ENCODE assay signal across 24 cellular contexts in the genomic region with DNA sequence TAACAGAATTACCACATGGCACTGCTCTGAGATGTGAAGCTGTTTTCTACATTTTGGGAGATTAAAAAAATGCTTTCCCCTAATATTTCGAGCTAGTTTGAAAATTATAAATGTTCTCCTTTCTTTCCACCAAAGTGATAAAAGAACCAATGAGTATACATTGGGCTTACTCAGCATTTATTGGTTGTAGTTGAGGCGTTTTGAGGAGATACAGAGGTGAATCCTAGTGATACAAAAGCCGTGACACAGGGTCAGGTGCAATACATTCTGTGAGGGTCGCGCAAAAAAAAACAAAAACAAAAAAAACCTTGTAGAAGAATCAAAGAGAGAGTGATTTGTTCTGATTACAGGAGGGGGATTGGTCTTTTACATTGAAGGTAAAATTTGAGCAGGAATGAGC. TPM values are rescaled to one million over a fixed set of nuclear protein-coding genes. Genes with fewer than 3 reads are reported as not detected.
"Had no signal": no experiment of that assay in that cellular context is flagged by ENCODE, and none has a peak within 500 bp of the region (broad histone marks: within the 10 kb centered on the region; RNA-seq: fewer than 3 reads in every experiment).

No MANE protein-coding gene starts in this region.

- H3K4me1 ChIP-seq: colonic mucosa, esophagus squamous epithelium, gastroesophageal sphincter, heart right ventricle had no signal

- DNase-seq: activated B cell treated with CpG ODN at 0.5 μM for 24 hours; activated CD4-positive, alpha-beta T cell treated with anti-CD3 and anti-CD28 coated beads for 48 hours; activated CD4-positive, alpha-beta T cell treated with anti-CD3 and anti-CD28 coated beads, Interleukin-2, amount 50 U/mL, for 1 hour; activated CD4-positive, alpha-beta T cell treated with anti-CD3 and anti-CD28 coated beads, Interleukin-2, amount 50 U/mL, for 48 hours; activated CD8-positive, alpha-beta memory T cell treated with anti-CD3 and anti-CD28 coated beads for 24 hours; activated CD8-positive, alpha-beta T cell treated with anti-CD3 and anti-CD28 coated beads for 36 hours; activated effector memory CD4-positive, alpha-beta T cell treated with Interleukin-2 at 50 U/mL for 16 hours; activated gamma-delta T cell treated with Interleukin-2 at 50 U/mL for 16 hours; activated naive CD4-positive, alpha-beta T cell treated with anti-CD3 and anti-CD28 coated beads, Interleukin-2, amount 50 U/mL, for 16 hours; activated naive CD4-positive, alpha-beta T cell treated with Interleukin-2 at 50 U/mL for 16 hours; activated T-cell treated with anti-CD3 and anti-CD28 coated beads, Interleukin-2, amount 50 U/mL, for 4 hours; amniotic stem cell; anterior cingulate cortex; caudate nucleus; colonic mucosa; effector CD8-positive, alpha-beta T cell; esophagus squamous epithelium; foreskin melanocyte; heart right ventricle; hippocampal formation; T1000; WERI-Rb-1 had no signal

- H3K36me3 ChIP-seq: colonic mucosa, WERI-Rb-1 had no signal

- H3K27me3 ChIP-seq: colonic mucosa, esophagus squamous epithelium, gastroesophageal sphincter, heart right ventricle had no signal

- H3K9me3 ChIP-seq: colonic mucosa, esophagus squamous epithelium, gastroesophageal sphincter, heart right ventricle had no signal

- H3K4me3 ChIP-seq: colonic mucosa, esophagus squamous epithelium, gastroesophageal sphincter, heart right ventricle had no signal

- H3K27ac ChIP-seq: colonic mucosa, epithelial cell of prostate, esophagus squamous epithelium, gastroesophageal sphincter, heart right ventricle, WERI-Rb-1 had no signal

RNA-seq across cellular contexts. Expression of a gene that starts 54.5 kb away (rescaled TPM):
- total RNA-seq: activated B cell treated with CpG ODN at 0.5 μM for 24 hours had no signal
